In the genomic region with DNA sequence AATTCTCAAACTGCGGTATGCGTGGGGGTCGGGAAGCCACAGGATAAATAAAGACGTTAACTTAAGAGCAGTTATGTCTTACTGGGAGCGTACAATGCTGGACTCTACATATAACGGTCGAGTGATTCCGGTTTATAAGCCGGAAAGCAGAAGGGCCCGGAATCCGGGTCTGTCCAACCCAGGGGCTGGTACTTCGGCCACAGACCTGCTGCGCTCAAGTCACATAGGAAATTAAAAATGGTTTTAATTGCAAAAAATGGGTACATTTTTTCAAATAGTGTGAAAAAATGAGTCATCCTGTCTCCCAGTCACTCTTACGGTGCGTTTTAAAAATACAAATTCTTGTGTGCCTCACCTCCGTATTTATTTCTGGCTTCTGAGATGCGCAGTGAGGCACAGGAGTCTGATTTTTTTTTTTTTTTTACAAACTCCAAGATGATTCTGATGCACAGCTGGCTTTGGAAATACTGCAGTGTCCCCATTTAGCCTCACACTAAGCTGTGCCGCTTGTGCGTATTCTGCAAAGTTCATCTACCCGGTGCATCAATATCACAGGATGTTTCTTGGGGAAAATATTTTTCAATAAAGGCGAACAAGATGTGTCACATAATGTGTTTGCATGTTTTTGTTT, we compare ENCODE assay signal across 8 cellular contexts. TPM values are rescaled to one million over a fixed set of nuclear protein-coding genes. Genes with fewer than 3 reads are reported as not detected.
DNase-seq lines count a peak whose midpoint lies in the region; TF ChIP-seq lines count a peak whose summit lies in the region.

No MANE protein-coding gene starts in this region.

- no peak for DNase-seq in activated naive CD4-positive, alpha-beta T cell treated with anti-CD3 and anti-CD28 coated beads, Interleukin-2, amount 10 ng/mL, durations not matched to agents 7 days and 5 days
- DNase-seq in activated naive CD4-positive, alpha-beta T cell treated with Interleukin-2 at 50 U/mL for 16 hours = no peak
- DNase-seq in MG63 (no peak), coronary artery (ENCODE audit: low spot score) (no peak), NCI-H1436 treated with DMSO at 0.1 percent for 48 hours (lab: John Stamatoyannopoulos, UW) (no peak), HuH-7.5 (ENCODE audit: low spot score) (no peak), OCI-M2 (lab: John Stamatoyannopoulos, UW; ENCODE audit: unreplicated experiment) (no peak)

- H3K4me3 Mint-ChIP-seq in activated naive CD4-positive, alpha-beta T cell treated with anti-CD3 and anti-CD28 coated beads, Interleukin-2, amount 10 ng/mL, durations not matched to agents 7 days and 5 days = peak overlapping the region; percentile 90

- H3K9me3 ChIP-seq in MG63 (no peaks in the 10 kb centered on the region), mononuclear cell (ENCODE audit: low read depth, low read length) (no peaks in the 10 kb centered on the region)

- peaks cover 41% of the 10 kb centered on the region for H3K4me1 ChIP-seq in mononuclear cell (ENCODE audit: insufficient read depth, low read length)

- CTCF ChIA-PET in activated naive CD4-positive, alpha-beta T cell treated with anti-CD3 and anti-CD28 coated beads, Interleukin-2, amount 10 ng/mL, durations not matched to agents 7 days and 5 days (lab: Charles Lee) = interaction anchor here (1.8 to 4.4 kb wide), 2 partner anchors 35 to 136 kb away, joined by 9 to 19 read pairs; no protein-coding TSS in a partner anchor

- H3K9me3 Mint-ChIP-seq in activated naive CD4-positive, alpha-beta T cell treated with anti-CD3 and anti-CD28 coated beads, Interleukin-2, amount 10 ng/mL, durations not matched to agents 7 days and 5 days = no peaks in the 10 kb centered on the region

- peak overlapping the region; percentile 90 to 100 for H3K27ac ChIP-seq in coronary artery

- H3K27me3 Mint-ChIP-seq in activated naive CD4-positive, alpha-beta T cell treated with anti-CD3 and anti-CD28 coated beads, Interleukin-2, amount 10 ng/mL, durations not matched to agents 7 days and 5 days = no peaks in the 10 kb centered on the region

- peak overlapping the region; percentile 92 for H3K27ac Mint-ChIP-seq in activated naive CD4-positive, alpha-beta T cell treated with anti-CD3 and anti-CD28 coated beads, Interleukin-2, amount 10 ng/mL, durations not matched to agents 7 days and 5 days

- peaks cover 37% of the 10 kb centered on the region for H3K4me1 Mint-ChIP-seq in activated naive CD4-positive, alpha-beta T cell treated with anti-CD3 and anti-CD28 coated beads, Interleukin-2, amount 10 ng/mL, durations not matched to agents 7 days and 5 days

- H3K36me3 ChIP-seq in MG63 = peaks cover 42% of the 10 kb centered on the region

- no peak for TF ChIP-seq CTCF in coronary artery (IDR thresholded peaks at IDR 0.05)

- H3K4me3 ChIP-seq in MG63 (peak overlapping the region; percentile 98), coronary artery (peak overlapping the region; percentile 89), mononuclear cell (ENCODE audit: low read length) (peak overlapping the region; percentile 99)

- H3K27me3 ChIP-seq in MG63 (no peaks in the 10 kb centered on the region), mononuclear cell (ENCODE audit: insufficient read depth, low read length) (no peaks in the 10 kb centered on the region)

- peaks cover 34% of the 10 kb centered on the region for H3K36me3 Mint-ChIP-seq in activated naive CD4-positive, alpha-beta T cell treated with anti-CD3 and anti-CD28 coated beads, Interleukin-2, amount 10 ng/mL, durations not matched to agents 7 days and 5 days

RNA-seq across cellular contexts. Expression of a gene that starts 1.0 kb away (rescaled TPM):
- 10.5 and 12.1 TPM in 2 replicates for total RNA-seq in MG63 (2014; rRNA removed; shearing (Covaris generic); ENCODE audit: low replicate concordance)
- total RNA-seq in mononuclear cell = 48.0 TPM

RNA-seq across cellular contexts. Expression of a gene that starts 23.6 kb away (rescaled TPM):
- 46.8 and 70.1 TPM in 2 replicates for total RNA-seq in MG63 (2014; rRNA removed; shearing (Covaris generic); ENCODE audit: low replicate concordance)
- 1.4 TPM for total RNA-seq in mononuclear cell

RNA-seq across cellular contexts. Expression of a gene that starts 36.5 kb away (rescaled TPM):
- total RNA-seq in MG63 (2014; rRNA removed; shearing (Covaris generic); ENCODE audit: low replicate concordance) = 8.7 and 9.5 TPM in 2 replicates
- total RNA-seq in mononuclear cell = 49.4 TPM

RNA-seq across cellular contexts. Expression of a gene that starts 44.4 kb away (rescaled TPM):
- total RNA-seq in MG63 (2014; rRNA removed; shearing (Covaris generic); ENCODE audit: low replicate concordance) = 17.8 and 27.9 TPM in 2 replicates
- 111 TPM for total RNA-seq in mononuclear cell

RNA-seq across cellular contexts. Expression of a gene that starts 44.5 kb away (rescaled TPM):
- total RNA-seq in MG63 (2014; rRNA removed; shearing (Covaris generic); ENCODE audit: low replicate concordance) = 0.39 TPM in 1 of 2 replicates, not detected in the other
- 1.9 TPM for total RNA-seq in mononuclear cell

Comparison
In these comparisons a context has a peak if more than half of its experiments do, and no peak if none do; other contexts are left out.
1. RNA of a gene that starts 23.6 kb away (total RNA-seq): 46.8 to 70.1 TPM in MG63; 1.4 TPM in mononuclear cell (single experiment); every median in the first group is over 10 times any median in the second.
2. Peak in every context shown above with its lines, with median percentiles within 50 percentile points of each other: H3K4me3 ChIP-seq.